In the genomic region with DNA sequence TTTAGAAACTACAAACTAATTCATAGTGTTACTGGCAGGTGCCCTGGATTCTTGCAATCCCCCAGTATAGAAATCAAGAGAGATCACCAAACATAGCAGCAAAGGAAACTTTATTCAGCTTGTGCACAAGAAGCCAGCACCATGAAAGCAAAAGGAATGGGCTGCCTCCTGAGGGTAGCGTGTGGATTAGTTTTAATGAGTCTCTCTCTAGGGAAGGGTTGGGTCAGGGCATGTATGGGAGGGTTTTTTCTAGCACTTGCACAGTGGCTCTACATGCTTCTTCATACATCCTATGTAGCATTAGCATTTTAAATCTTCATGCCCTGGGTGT, we compare ENCODE assay signal across 13 cellular contexts. TPM values are rescaled to one million over a fixed set of nuclear protein-coding genes. Genes with fewer than 3 reads are reported as not detected.
DNase-seq lines count a peak whose midpoint lies in the region; ATAC-seq and TF ChIP-seq lines count a peak whose summit lies in the region.
"Had no signal": no experiment of that assay in that cellular context is flagged by ENCODE, and none has a peak within 500 bp of the region (broad histone marks: within the 10 kb centered on the region; RNA-seq: fewer than 3 reads in every experiment).

No MANE protein-coding gene starts in this region.

- TF ChIP-seq CTCF in Loucy (conservative IDR thresholded peaks at IDR 0.05; ENCODE audit: low read length) (no peak), neutrophil (IDR thresholded peaks at IDR 0.05) (no peak), glutamatergic neuron (IDR thresholded peaks at IDR 0.05; ENCODE audit: partially characterized antibody, unreplicated experiment) (no peak), prostate gland (IDR thresholded peaks at IDR 0.05) (no peak)

- H2AFZ ChIP-seq in Loucy (ENCODE audit: low read length): peak overlapping the region; percentile 3; the same call in 1 of the 2 replicates

- H3K4me3 ChIP-seq in Loucy (ENCODE audit: low read length, poor library complexity, severe bottlenecking) (peak overlapping the region; percentile 78), neutrophil (ENCODE audit: low read depth in 1 of 2, low read length in 1 of 2) (no peak overlapping the region), prostate gland (no peak overlapping the region)
- H3K4me3 ChIP-seq: pancreas had no signal

- peak overlapping the region; percentile 92 for H3K9ac ChIP-seq in Loucy (ENCODE audit: low read depth, low read length, poor library complexity, severe bottlenecking)

- H3K27ac Mint-ChIP-seq in activated CD4-positive, alpha-beta T cell treated with anti-CD3 and anti-CD28 coated beads, Interleukin-2, amount 10 ng/mL, durations not matched to agents 7 days and 5 days: peak overlapping the region; percentile 97
- peak overlapping the region; percentile 98 for H3K27ac Mint-ChIP-seq in activated naive CD8-positive, alpha-beta T cell treated with anti-CD3 and anti-CD28 coated beads for 36 hours
- no peak overlapping the region for H3K27ac Mint-ChIP-seq in glutamatergic neuron (ENCODE audit: unreplicated experiment)
- H3K27ac Mint-ChIP-seq: mesothelial cell of epicardium had no signal

- H3K4me2 ChIP-seq in Loucy (ENCODE audit: low read depth, low read length, poor library complexity, severe bottlenecking): peak overlapping the region; percentile 82

- H3K9me3 Mint-ChIP-seq in activated CD4-positive, alpha-beta T cell treated with anti-CD3 and anti-CD28 coated beads, Interleukin-2, amount 10 ng/mL, durations not matched to agents 7 days and 5 days: no peaks in the 10 kb centered on the region
- no peaks in the 10 kb centered on the region for H3K9me3 Mint-ChIP-seq in activated naive CD8-positive, alpha-beta T cell treated with anti-CD3 and anti-CD28 coated beads for 36 hours
- peaks cover 3% of the 10 kb centered on the region for H3K9me3 Mint-ChIP-seq in glutamatergic neuron (ENCODE audit: unreplicated experiment)
- H3K9me3 Mint-ChIP-seq: mesothelial cell of epicardium had no signal

- DNase-seq in activated CD4-positive, alpha-beta T cell treated with anti-CD3 and anti-CD28 coated beads, Interleukin-2, amount 10 ng/mL, durations not matched to agents 7 days and 5 days: no peak
- DNase-seq in activated CD4-positive, alpha-beta T cell treated with anti-CD3 and anti-CD28 coated beads for 1 hour: no peak
- DNase-seq in activated naive CD8-positive, alpha-beta T cell treated with anti-CD3 and anti-CD28 coated beads for 36 hours: no peak
- DNase-seq in glutamatergic neuron (no peak), prostate gland (ENCODE audit: low spot score) (no peak)
- DNase-seq: activated gamma-delta T cell, caudate nucleus, pancreas had no signal

- POLR2A ChIA-PET in activated CD4-positive, alpha-beta T cell treated with anti-CD3 and anti-CD28 coated beads, Interleukin-2, amount 10 ng/mL, durations not matched to agents 7 days and 5 days (lab: Charles Lee): interaction anchor here (0.8 to 1.3 kb wide), 2 partner anchors 46 to 173 kb away, joined by 3 to 6 read pairs; no protein-coding TSS in a partner anchor

- 77% methylated on average over 1 of the region's 1 CpG for WGBS in prostate gland

- intact Hi-C loops in prostate gland (cut with DNase I): no loop called here

- H4K20me1 ChIP-seq in Loucy (ENCODE audit: insufficient read depth, low read length, poor library complexity, severe bottlenecking): no peaks in the 10 kb centered on the region

- H3K4me1 ChIP-seq in Loucy (ENCODE audit: insufficient read depth, low read length, poor library complexity, severe bottlenecking) (peaks cover 37% of the 10 kb centered on the region), neutrophil (ENCODE audit: control insufficient read depth in 1 of 2, insufficient read depth in 1 of 2, low read depth in 1 of 2, low read length in 1 of 2) (peaks cover 24 to 25% of the 10 kb centered on the region in 2 experiments), prostate gland (replicated peaks) (no peaks in the 10 kb centered on the region)
- H3K4me1 ChIP-seq: pancreas had no signal

- no peak for TF ChIP-seq POLR2A in prostate gland (IDR thresholded peaks at IDR 0.05)

- H3K36me3 ChIP-seq in Loucy (ENCODE audit: insufficient read depth, low read length): no peaks in the 10 kb centered on the region
- H3K36me3 ChIP-seq in neutrophil: no peaks in the 10 kb centered on the region
- no peaks in the 10 kb centered on the region for H3K36me3 ChIP-seq in prostate gland
- H3K36me3 ChIP-seq: pancreas had no signal

- peaks cover 12% of the 10 kb centered on the region for H3K36me3 Mint-ChIP-seq in activated CD4-positive, alpha-beta T cell treated with anti-CD3 and anti-CD28 coated beads, Interleukin-2, amount 10 ng/mL, durations not matched to agents 7 days and 5 days (ENCODE audit: low read depth)
- H3K36me3 Mint-ChIP-seq in activated naive CD8-positive, alpha-beta T cell treated with anti-CD3 and anti-CD28 coated beads for 36 hours: peaks cover 20% of the 10 kb centered on the region
- H3K36me3 Mint-ChIP-seq in glutamatergic neuron (ENCODE audit: unreplicated experiment): no peaks in the 10 kb centered on the region
- H3K36me3 Mint-ChIP-seq: mesothelial cell of epicardium had no signal

- H3K9me2 ChIP-seq in Loucy (replicated peaks; ENCODE audit: low read depth, low read length): no peaks in the 10 kb centered on the region

- H3K27me3 ChIP-seq in Loucy (ENCODE audit: insufficient read depth, low read length, poor library complexity, severe bottlenecking) (no peaks in the 10 kb centered on the region), neutrophil (no peaks in the 10 kb centered on the region), prostate gland (replicated peaks; ENCODE audit: insufficient read depth) (no peaks in the 10 kb centered on the region)
- H3K27me3 ChIP-seq: pancreas had no signal

- H3K4me3 Mint-ChIP-seq in activated CD4-positive, alpha-beta T cell treated with anti-CD3 and anti-CD28 coated beads, Interleukin-2, amount 10 ng/mL, durations not matched to agents 7 days and 5 days: peak overlapping the region; percentile 66
- H3K4me3 Mint-ChIP-seq in activated naive CD8-positive, alpha-beta T cell treated with anti-CD3 and anti-CD28 coated beads for 36 hours: peak overlapping the region; percentile 81
- H3K4me3 Mint-ChIP-seq in glutamatergic neuron (ENCODE audit: unreplicated experiment): no peak overlapping the region
- H3K4me3 Mint-ChIP-seq: mesothelial cell of epicardium had no signal

- H3F3A ChIP-seq in Loucy (ENCODE audit: low read depth): peaks cover 12% of the 10 kb centered on the region

- ATAC-seq in GM18520 (IDR thresholded peaks at IDR 0.05; ENCODE audit: unreplicated experiment): no peak

- H3K9me3 ChIP-seq in Loucy (ENCODE audit: insufficient read depth, low read depth, low read length): no peaks in the 10 kb centered on the region
- no peaks in the 10 kb centered on the region for H3K9me3 ChIP-seq in neutrophil
- no peaks in the 10 kb centered on the region for H3K9me3 ChIP-seq in prostate gland
- H3K9me3 ChIP-seq: pancreas had no signal

- peaks cover 46% of the 10 kb centered on the region for H3K4me1 Mint-ChIP-seq in activated CD4-positive, alpha-beta T cell treated with anti-CD3 and anti-CD28 coated beads, Interleukin-2, amount 10 ng/mL, durations not matched to agents 7 days and 5 days
- H3K4me1 Mint-ChIP-seq in activated naive CD8-positive, alpha-beta T cell treated with anti-CD3 and anti-CD28 coated beads for 36 hours: peaks cover 50% of the 10 kb centered on the region
- peaks cover 8% of the 10 kb centered on the region for H3K4me1 Mint-ChIP-seq in glutamatergic neuron (ENCODE audit: low read depth, unreplicated experiment)
- H3K4me1 Mint-ChIP-seq: mesothelial cell of epicardium had no signal

- CTCF ChIA-PET in activated CD4-positive, alpha-beta T cell treated with anti-CD3 and anti-CD28 coated beads, Interleukin-2, amount 10 ng/mL, durations not matched to agents 7 days and 5 days (lab: Charles Lee): interaction anchor here (0.6 to 1.0 kb wide), 5 partner anchors 9 to 1730 kb away, joined by 3 to 4 read pairs (median 3); no protein-coding TSS in a partner anchor

- peaks cover 39% of the 10 kb centered on the region for H3K79me2 ChIP-seq in Loucy (ENCODE audit: insufficient read depth, low read length)

- H3K27ac ChIP-seq in neutrophil (peak overlapping the region; percentile 82), prostate gland (no peak overlapping the region)
- H3K27ac ChIP-seq: epithelial cell of prostate, pancreas had no signal

- no peaks in the 10 kb centered on the region for H3K27me3 Mint-ChIP-seq in activated CD4-positive, alpha-beta T cell treated with anti-CD3 and anti-CD28 coated beads, Interleukin-2, amount 10 ng/mL, durations not matched to agents 7 days and 5 days
- no peaks in the 10 kb centered on the region for H3K27me3 Mint-ChIP-seq in activated naive CD8-positive, alpha-beta T cell treated with anti-CD3 and anti-CD28 coated beads for 36 hours
- H3K27me3 Mint-ChIP-seq in glutamatergic neuron (ENCODE audit: unreplicated experiment): peaks cover 4% of the 10 kb centered on the region

RNA-seq across cellular contexts. Expression of gene LYRM7, which starts 38.4 kb away (rescaled TPM):
- total RNA-seq in activated CD4-positive, alpha-beta T cell treated with anti-CD3 and anti-CD28 coated beads, Interleukin-2, amount 10 ng/mL, durations not matched to agents 7 days and 5 days: 10 to 100 TPM; 11.0 to 12.0 TPM
- 10 to 100 TPM; 26.2 to 28.5 TPM for total RNA-seq in activated naive CD8-positive, alpha-beta T cell treated with anti-CD3 and anti-CD28 coated beads for 36 hours
- total RNA-seq in glutamatergic neuron (ENCODE audit: unreplicated experiment) (6.4 TPM), prostate gland (1 to 10 TPM; 6.3 to 7.6 TPM)

RNA-seq across cellular contexts. Expression of gene HINT1, which starts 44.1 kb away (rescaled TPM):
- 100 to 1,000 TPM; 274 to 278 TPM for total RNA-seq in activated CD4-positive, alpha-beta T cell treated with anti-CD3 and anti-CD28 coated beads, Interleukin-2, amount 10 ng/mL, durations not matched to agents 7 days and 5 days
- total RNA-seq in activated naive CD8-positive, alpha-beta T cell treated with anti-CD3 and anti-CD28 coated beads for 36 hours: 100 to 1,000 TPM; 324 to 356 TPM
- total RNA-seq in glutamatergic neuron (ENCODE audit: unreplicated experiment) (180 TPM), prostate gland (100 to 1,000 TPM; 121 to 328 TPM)

RNA-seq across cellular contexts. Expression of gene CDC42SE2, which starts 54.7 kb away (rescaled TPM):
- 100 to 1,000 TPM; 145 TPM for total RNA-seq in activated CD4-positive, alpha-beta T cell treated with anti-CD3 and anti-CD28 coated beads, Interleukin-2, amount 10 ng/mL, durations not matched to agents 7 days and 5 days
- total RNA-seq in activated naive CD8-positive, alpha-beta T cell treated with anti-CD3 and anti-CD28 coated beads for 36 hours: 100 to 1,000 TPM; 112 to 116 TPM
- total RNA-seq in glutamatergic neuron (ENCODE audit: unreplicated experiment) (15.5 TPM), prostate gland (10 to 100 TPM; 51.0 to 63.5 TPM)
